In genomic region chr10:33126118-33126517, GRCh38 we compare ENCODE assay signal across 8 cellular contexts.
DNase-seq lines count a peak whose midpoint lies in the region; ATAC-seq and TF ChIP-seq lines count a peak whose summit lies in the region.

No MANE protein-coding gene starts in this region.

- no peaks in the 10 kb centered on the region for H3K36me3 Mint-ChIP-seq in naive thymus-derived CD8-positive, alpha-beta T cell

- peak overlapping the region in 9 of 10 donors; percentile 37 to 80 (median 55) for H3K4me3 Mint-ChIP-seq in naive thymus-derived CD8-positive, alpha-beta T cell

- BruUV-seq in mammary epithelial cell (replicated peaks; lab: Mats Ljungman, UMichigan), result TSS peak; percentile 93

- dilution Hi-C loops in mammary epithelial cell (cut with HindIII; ENCODE audit: low sequenced_read_pairs), result no loop called here

- peaks cover 20 to 68% (median 53%) of the 10 kb centered on the region in 4 donors for H3K4me1 Mint-ChIP-seq in naive thymus-derived CD8-positive, alpha-beta T cell

- H3K4me1 ChIP-seq in mammary epithelial cell (ENCODE audit: insufficient read depth, low read length), result peaks cover 42% of the 10 kb centered on the region
- H3K4me1 ChIP-seq in Peyer's patch, result peaks cover 0 to 4% (median 0%) of the 10 kb centered on the region in 4 donors

- WGBS in mammary epithelial cell (ENCODE audit: low coverage, missing lambda C conversion rate), result 37% methylated on average over 5 of the region's 7 CpGs

- no peaks in the 10 kb centered on the region for H3K27me3 ChIP-seq in mammary epithelial cell (ENCODE audit: insufficient read depth, low read length)
- H3K27me3 ChIP-seq in Peyer's patch, result no peaks in the 10 kb centered on the region

- no peaks in the 10 kb centered on the region for H3K9me3 Mint-ChIP-seq in naive thymus-derived CD8-positive, alpha-beta T cell

- peak; percentile 88 to 95 for ATAC-seq in naive thymus-derived CD8-positive, alpha-beta T cell

- no peaks in the 10 kb centered on the region for H3K27me3 Mint-ChIP-seq in naive thymus-derived CD8-positive, alpha-beta T cell

- CTCF ChIA-PET in mammary epithelial cell (lab: Charles Lee; ENCODE audit: low non-redundant PET), result interaction anchor here (0.7 kb wide), 1 partner anchor 520 kb away, joined by 5 read pairs; no protein-coding TSS in a partner anchor

- DNase-seq in EH (ENCODE audit: low read depth) (peak; percentile 56), mammary epithelial cell (peak; percentile 87), SKM-1 (lab: John Stamatoyannopoulos, UW; ENCODE audit: unreplicated experiment) (no peak), Peyer's patch (no peak), 8988T (no peak), C1 segment of cervical spinal cord (lab: John Stamatoyannopoulos, UW) (no peak)
- DNase-seq in naive thymus-derived CD8-positive, alpha-beta T cell, result peak in 5 of 10 donors; percentile 12 to 57 (median 51)

- no peaks in the 10 kb centered on the region for H4K20me1 ChIP-seq in mammary epithelial cell (ENCODE audit: insufficient read depth, low read length)

- no peak for TF ChIP-seq POLR2A in Peyer's patch (IDR thresholded peaks at IDR 0.05)

- H3K27ac ChIP-seq in mammary epithelial cell (ENCODE audit: insufficient read depth, low read depth, low read length) (peak overlapping the region; percentile 76), Peyer's patch (peak overlapping the region in 1 of 4 donors; percentile 42)

- in situ Hi-C loops in mammary epithelial cell (cut with MboI; ENCODE audit: low sequenced_read_pairs in 2 of 2), result no loop called here

- intact Hi-C loops in mammary epithelial cell (cut with micrococcal nuclease), result no loop called here

- no peak for TF ChIP-seq CTCF in mammary epithelial cell (conservative IDR thresholded peaks at IDR 0.05 in 1 of 2, IDR thresholded peaks at IDR 0.05 in 1 of 2; ENCODE audit: extremely low read depth in 1 of 2, insufficient read depth in 1 of 2, low read depth in 1 of 2, low read length in 2 of 2)
- no peak for TF ChIP-seq CTCF in Peyer's patch (IDR thresholded peaks at IDR 0.05)

- H3K9me3 ChIP-seq in mammary epithelial cell (replicated peaks; ENCODE audit: insufficient read depth, low read length) (no peaks in the 10 kb centered on the region), Peyer's patch (no peaks in the 10 kb centered on the region)

- no peak overlapping the region for H3K4me2 ChIP-seq in mammary epithelial cell (ENCODE audit: insufficient read depth, low read depth, low read length)

- no peak overlapping the region for H3K4me3 ChIP-seq in mammary epithelial cell (replicated peaks in 1 of 3; ENCODE audit: insufficient read depth in 1 of 3, low read depth in 2 of 3, low read length in 3 of 3)
- no peak overlapping the region for H3K4me3 ChIP-seq in Peyer's patch

- no peaks in the 10 kb centered on the region for H3K36me3 ChIP-seq in mammary epithelial cell (ENCODE audit: insufficient read depth, low read length)
- no peaks in the 10 kb centered on the region for H3K36me3 ChIP-seq in Peyer's patch

- POLR2A ChIA-PET in naive thymus-derived CD8-positive, alpha-beta T cell (lab: Charles Lee), result interaction anchor here (1.0 to 3.6 kb wide), 6 partner anchors 10 to 22 kb away, joined by 3 to 51 read pairs (median 4); no protein-coding TSS in a partner anchor

- peak overlapping the region; percentile 78 for H2AFZ ChIP-seq in mammary epithelial cell (ENCODE audit: low read depth, low read length)

- H3K79me2 ChIP-seq in mammary epithelial cell (ENCODE audit: insufficient read depth, low read length), result no peaks in the 10 kb centered on the region

- H3K9ac ChIP-seq in mammary epithelial cell (ENCODE audit: insufficient read depth, low read length), result no peak overlapping the region

- peak overlapping the region; percentile 83 to 97 (median 90) for H3K27ac Mint-ChIP-seq in naive thymus-derived CD8-positive, alpha-beta T cell

TF ChIP-seq in PFSK-1, 5 proteins besides CTCF, POLR2A, EP300 and RAD21:
- TF ChIP-seq, protein P1, sequence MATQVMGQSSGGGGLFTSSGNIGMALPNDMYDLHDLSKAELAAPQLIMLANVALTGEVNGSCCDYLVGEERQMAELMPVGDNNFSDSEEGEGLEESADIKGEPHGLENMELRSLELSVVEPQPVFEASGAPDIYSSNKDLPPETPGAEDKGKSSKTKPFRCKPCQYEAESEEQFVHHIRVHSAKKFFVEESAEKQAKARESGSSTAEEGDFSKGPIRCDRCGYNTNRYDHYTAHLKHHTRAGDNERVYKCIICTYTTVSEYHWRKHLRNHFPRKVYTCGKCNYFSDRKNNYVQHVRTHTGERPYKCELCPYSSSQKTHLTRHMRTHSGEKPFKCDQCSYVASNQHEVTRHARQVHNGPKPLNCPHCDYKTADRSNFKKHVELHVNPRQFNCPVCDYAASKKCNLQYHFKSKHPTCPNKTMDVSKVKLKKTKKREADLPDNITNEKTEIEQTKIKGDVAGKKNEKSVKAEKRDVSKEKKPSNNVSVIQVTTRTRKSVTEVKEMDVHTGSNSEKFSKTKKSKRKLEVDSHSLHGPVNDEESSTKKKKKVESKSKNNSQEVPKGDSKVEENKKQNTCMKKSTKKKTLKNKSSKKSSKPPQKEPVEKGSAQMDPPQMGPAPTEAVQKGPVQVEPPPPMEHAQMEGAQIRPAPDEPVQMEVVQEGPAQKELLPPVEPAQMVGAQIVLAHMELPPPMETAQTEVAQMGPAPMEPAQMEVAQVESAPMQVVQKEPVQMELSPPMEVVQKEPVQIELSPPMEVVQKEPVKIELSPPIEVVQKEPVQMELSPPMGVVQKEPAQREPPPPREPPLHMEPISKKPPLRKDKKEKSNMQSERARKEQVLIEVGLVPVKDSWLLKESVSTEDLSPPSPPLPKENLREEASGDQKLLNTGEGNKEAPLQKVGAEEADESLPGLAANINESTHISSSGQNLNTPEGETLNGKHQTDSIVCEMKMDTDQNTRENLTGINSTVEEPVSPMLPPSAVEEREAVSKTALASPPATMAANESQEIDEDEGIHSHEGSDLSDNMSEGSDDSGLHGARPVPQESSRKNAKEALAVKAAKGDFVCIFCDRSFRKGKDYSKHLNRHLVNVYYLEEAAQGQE (IDR thresholded peaks at IDR 0.05; ENCODE audit: insufficient read depth in 1 of 2, low read depth in 2 of 2, low read length in 2 of 2), result no peak
- TF ChIP-seq FOXP2 (optimal IDR thresholded peaks at IDR 0.05; ENCODE audit: borderline replicate concordance, extremely low read depth, extremely low read length, insufficient read depth), result peak; percentile 12

Comparison
In these comparisons a context has a peak if more than half of its experiments do, and no peak if none do; other contexts are left out.
1. DNase-seq: peak in EH (single experiment) and mammary epithelial cell (single experiment); none in SKM-1 (single experiment), Peyer's patch (0 of 3), 8988T (single experiment) and C1 segment of cervical spinal cord (0 of 14).